ENCODE assay signal across 26 cellular contexts in genomic region chr2:121446647-121447241, GRCh38.
"Had no signal": no experiment of that assay in that cellular context is flagged by ENCODE, and none has a peak within 500 bp of the region (broad histone marks: within the 10 kb centered on the region; RNA-seq: fewer than 3 reads in every experiment).

No MANE protein-coding gene starts in this region.

- H3K4me3 Mint-ChIP-seq: activated CD8-positive, alpha-beta T cell treated with anti-CD3 and anti-CD28 coated beads for 36 hours; activated naive CD8-positive, alpha-beta T cell; activated T-cell treated with anti-CD3 and anti-CD28 coated beads, Interleukin-2, amount 50 U/mL, for 72 hours; effector memory CD8-positive, alpha-beta T cell; natural killer cell treated with Interleukin-12 subunit alpha and Interleukin-12 subunit beta and Interleukin-15 and Interleukin-18, amount 100 ng/mL, for 72 hours; T-helper 2 cell treated with Interferon-gamma antibody and Interleukin-4, amounts not matched to agents 5 μg/mL and 100 μg/mL, for 36 hours had no signal

- DNase-seq: activated CD4-positive, alpha-beta T cell treated with anti-CD3 and anti-CD28 coated beads, Interleukin-2, amount 50 U/mL, for 1 hour; activated CD4-positive, CD25-positive, alpha-beta regulatory T cell treated with anti-CD3 and anti-CD28 coated beads, Interleukin-2, amount 50 U/mL, for 72 hours; activated CD8-positive, alpha-beta T cell treated with anti-CD3 and anti-CD28 coated beads for 36 hours; activated naive CD4-positive, alpha-beta T cell treated with Interleukin-2 at 50 U/mL for 16 hours; activated T-cell treated with anti-CD3 and anti-CD28 coated beads for 4 hours; activated T-cell treated with anti-CD3 and anti-CD28 coated beads, Interleukin-2, amount 50 U/mL, for 72 hours; anterior cingulate cortex; cortex of kidney; effector memory CD8-positive, alpha-beta T cell; hippocampal formation; left colon; mesenchymal stem cell; right lobe of liver; stimulated activated CD4-positive, alpha-beta T cell treated with anti-CD3 and anti-CD28 coated beads, Interleukin-12 subunit alpha, Interleukin-12 subunit beta, amount 100 ng/mL, for 4 hours; stimulated activated CD4-positive, alpha-beta T cell treated with anti-CD3 and anti-CD28 coated beads, Interleukin-4, amount 100 ng/mL, for 1 hour; stomach; T-helper 1 cell; thyroid gland; upper lobe of left lung had no signal

- H3K27me3 Mint-ChIP-seq: activated CD8-positive, alpha-beta T cell treated with anti-CD3 and anti-CD28 coated beads for 36 hours; activated naive CD8-positive, alpha-beta T cell; effector memory CD8-positive, alpha-beta T cell; natural killer cell treated with Interleukin-12 subunit alpha and Interleukin-12 subunit beta and Interleukin-15 and Interleukin-18, amount 100 ng/mL, for 72 hours had no signal

- H3K9me3 ChIP-seq: gastroesophageal sphincter, right lobe of liver, stomach, thyroid gland, upper lobe of left lung had no signal

- H3K27ac Mint-ChIP-seq: activated CD8-positive, alpha-beta T cell treated with anti-CD3 and anti-CD28 coated beads for 36 hours; activated naive CD8-positive, alpha-beta T cell; activated T-cell treated with anti-CD3 and anti-CD28 coated beads, Interleukin-2, amount 50 U/mL, for 72 hours; effector memory CD8-positive, alpha-beta T cell; natural killer cell treated with Interleukin-12 subunit alpha and Interleukin-12 subunit beta and Interleukin-15 and Interleukin-18, amount 100 ng/mL, for 72 hours; T-helper 2 cell treated with Interferon-gamma antibody and Interleukin-4, amounts not matched to agents 5 μg/mL and 100 μg/mL, for 36 hours had no signal

- H3K4me3 ChIP-seq: cardiac muscle cell, gastroesophageal sphincter, right lobe of liver, skin epidermis, stomach, thyroid gland, upper lobe of left lung had no signal

- ATAC-seq: activated CD8-positive, alpha-beta T cell treated with anti-CD3 and anti-CD28 coated beads for 36 hours; activated T-cell treated with anti-CD3 and anti-CD28 coated beads, Interleukin-2, amount 50 U/mL, for 72 hours; effector memory CD8-positive, alpha-beta T cell; gastroesophageal sphincter; left colon; natural killer cell treated with Interleukin-12 subunit alpha and Interleukin-12 subunit beta and Interleukin-15 and Interleukin-18, amount 100 ng/mL, for 72 hours; right lobe of liver had no signal

- H3K27ac ChIP-seq: cardiac muscle cell, gastroesophageal sphincter, right lobe of liver, skin epidermis, stomach, thyroid gland, upper lobe of left lung, VCaP had no signal

- H3K27me3 ChIP-seq: cardiac muscle cell, gastroesophageal sphincter, right lobe of liver, stomach, thyroid gland, upper lobe of left lung had no signal

- H3K9me3 Mint-ChIP-seq: activated CD8-positive, alpha-beta T cell treated with anti-CD3 and anti-CD28 coated beads for 36 hours; activated T-cell treated with anti-CD3 and anti-CD28 coated beads, Interleukin-2, amount 50 U/mL, for 72 hours; effector memory CD8-positive, alpha-beta T cell; natural killer cell treated with Interleukin-12 subunit alpha and Interleukin-12 subunit beta and Interleukin-15 and Interleukin-18, amount 100 ng/mL, for 72 hours; T-helper 2 cell treated with Interferon-gamma antibody and Interleukin-4, amounts not matched to agents 5 μg/mL and 100 μg/mL, for 36 hours had no signal

- H3K4me1 ChIP-seq: right lobe of liver, stomach, thyroid gland, upper lobe of left lung had no signal
